Comparison of ENCODE assay signal across 28 cellular contexts in the genomic region with DNA sequence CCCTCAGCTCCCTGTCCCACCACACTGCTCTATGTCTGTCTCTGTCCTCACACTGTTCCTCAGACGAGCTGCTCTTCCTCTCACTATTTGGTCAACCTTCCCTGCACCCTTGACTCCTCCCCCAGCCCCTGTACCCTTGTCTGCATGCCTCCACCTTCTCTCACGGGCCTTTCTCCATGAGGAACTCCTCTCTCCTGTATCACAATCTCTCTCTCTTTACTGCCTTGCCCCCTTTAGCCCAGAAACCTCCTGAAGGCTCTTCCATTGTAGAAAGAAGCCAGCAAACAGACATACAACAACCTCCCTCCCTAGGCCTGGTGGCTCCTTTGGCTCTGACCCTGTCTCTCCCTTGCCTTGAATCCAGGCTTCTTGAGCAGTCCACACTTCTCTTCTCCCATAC.
"Had no signal": no experiment of that assay in that cellular context is flagged by ENCODE, and none has a peak within 500 bp of the region (broad histone marks: within the 10 kb centered on the region; RNA-seq: fewer than 3 reads in every experiment).

No MANE protein-coding gene starts in this region.

- H3K4me3 Mint-ChIP-seq: dendritic cell treated with granulocyte-macrophage colony-stimulating factor and Interleukin-4, amounts not matched to agents 40 ng/mL and 50 ng/mL, for 4 days; memory B cell; naive thymus-derived CD4-positive, alpha-beta T cell; nephron; stimulated activated naive B cell treated with anti-CD40 and anti-IgM and Interleukin-4, amounts not matched to agents 10 μg/mL and 1 μg/mL and 100 μg/mL, for 72 hours; stimulated activated naive CD8-positive, alpha-beta T cell treated with anti-CD3 and anti-CD28 coated beads, Interleukin-15, Interleukin-2, amounts not matched to agents 100 ng/mL and 50 ng/mL, for 24 hours had no signal

- DNase-seq: effector CD8-positive, alpha-beta T cell; foreskin keratinocyte; glutamatergic neuron; heart right ventricle; hippocampal formation; kidney glomerular epithelial cell; left colon; left ventricle myocardium superior; midbrain; naive thymus-derived CD4-positive, alpha-beta T cell; pancreas; right lobe of liver; small intestine; stimulated activated CD4-positive, alpha-beta T cell treated with anti-CD3 and anti-CD28 coated beads, Interleukin-15, amount 100 ng/mL, for 24 hours; stimulated activated CD4-positive, alpha-beta T cell treated with anti-CD3 and anti-CD28 coated beads, Interleukin-2, amount 100 ng/mL, for 48 hours; stimulated activated naive B cell treated with anti-CD40 and anti-IgM and Interleukin-4, amounts not matched to agents 10 μg/mL and 1 μg/mL and 100 μg/mL, for 72 hours; upper lobe of right lung; uterus had no signal

- H3K9me3 ChIP-seq: esophagus muscularis mucosa, gastroesophageal sphincter, heart right ventricle, neutrophil, pancreas, right lobe of liver, thoracic aorta, tibial nerve, upper lobe of right lung, uterus had no signal

- H3K36me3 ChIP-seq: esophagus muscularis mucosa, gastroesophageal sphincter, heart right ventricle, neutrophil, pancreas, right lobe of liver, thoracic aorta, tibial nerve, upper lobe of right lung, uterus had no signal

- H3K27ac ChIP-seq: esophagus muscularis mucosa, foreskin keratinocyte, gastroesophageal sphincter, heart right ventricle, neutrophil, pancreas, right lobe of liver, thoracic aorta, tibial nerve, upper lobe of right lung, uterus had no signal

- H3K27me3 ChIP-seq: foreskin keratinocyte, right lobe of liver, uterus had no signal

- ATAC-seq: foreskin keratinocyte; gastroesophageal sphincter; heart right ventricle; left colon; left ventricle myocardium superior; naive thymus-derived CD4-positive, alpha-beta T cell; pancreas; right lobe of liver; stimulated activated naive B cell treated with anti-CD40 and anti-IgM and Interleukin-4, amounts not matched to agents 10 μg/mL and 1 μg/mL and 100 μg/mL, for 72 hours; upper lobe of right lung had no signal

- H3K4me1 Mint-ChIP-seq: stimulated activated naive B cell treated with anti-CD40 and anti-IgM and Interleukin-4, amounts not matched to agents 10 μg/mL and 1 μg/mL and 100 μg/mL, for 72 hours had no signal

- H3K4me3 ChIP-seq: esophagus muscularis mucosa, gastroesophageal sphincter, heart right ventricle, lung, pancreas, right lobe of liver, thoracic aorta, tibial nerve, upper lobe of right lung, uterus had no signal

- H3K36me3 Mint-ChIP-seq: naive thymus-derived CD4-positive, alpha-beta T cell; stimulated activated naive B cell treated with anti-CD40 and anti-IgM and Interleukin-4, amounts not matched to agents 10 μg/mL and 1 μg/mL and 100 μg/mL, for 72 hours had no signal

- H3K9me3 Mint-ChIP-seq: dendritic cell treated with granulocyte-macrophage colony-stimulating factor and Interleukin-4, amounts not matched to agents 40 ng/mL and 50 ng/mL, for 4 days; memory B cell; nephron; stimulated activated naive B cell treated with anti-CD40 and anti-IgM and Interleukin-4, amounts not matched to agents 10 μg/mL and 1 μg/mL and 100 μg/mL, for 72 hours; stimulated activated naive CD8-positive, alpha-beta T cell treated with anti-CD3 and anti-CD28 coated beads, Interleukin-15, Interleukin-2, amounts not matched to agents 100 ng/mL and 50 ng/mL, for 24 hours had no signal

- H3K27ac Mint-ChIP-seq: dendritic cell treated with granulocyte-macrophage colony-stimulating factor and Interleukin-4, amounts not matched to agents 40 ng/mL and 50 ng/mL, for 4 days; memory B cell; naive thymus-derived CD4-positive, alpha-beta T cell; nephron; stimulated activated naive B cell treated with anti-CD40 and anti-IgM and Interleukin-4, amounts not matched to agents 10 μg/mL and 1 μg/mL and 100 μg/mL, for 72 hours; stimulated activated naive CD8-positive, alpha-beta T cell treated with anti-CD3 and anti-CD28 coated beads, Interleukin-15, Interleukin-2, amounts not matched to agents 100 ng/mL and 50 ng/mL, for 24 hours had no signal

- H3K4me1 ChIP-seq: esophagus muscularis mucosa, foreskin keratinocyte, gastroesophageal sphincter, pancreas, right lobe of liver, tibial nerve, upper lobe of right lung, uterus had no signal
